In the genomic region with DNA sequence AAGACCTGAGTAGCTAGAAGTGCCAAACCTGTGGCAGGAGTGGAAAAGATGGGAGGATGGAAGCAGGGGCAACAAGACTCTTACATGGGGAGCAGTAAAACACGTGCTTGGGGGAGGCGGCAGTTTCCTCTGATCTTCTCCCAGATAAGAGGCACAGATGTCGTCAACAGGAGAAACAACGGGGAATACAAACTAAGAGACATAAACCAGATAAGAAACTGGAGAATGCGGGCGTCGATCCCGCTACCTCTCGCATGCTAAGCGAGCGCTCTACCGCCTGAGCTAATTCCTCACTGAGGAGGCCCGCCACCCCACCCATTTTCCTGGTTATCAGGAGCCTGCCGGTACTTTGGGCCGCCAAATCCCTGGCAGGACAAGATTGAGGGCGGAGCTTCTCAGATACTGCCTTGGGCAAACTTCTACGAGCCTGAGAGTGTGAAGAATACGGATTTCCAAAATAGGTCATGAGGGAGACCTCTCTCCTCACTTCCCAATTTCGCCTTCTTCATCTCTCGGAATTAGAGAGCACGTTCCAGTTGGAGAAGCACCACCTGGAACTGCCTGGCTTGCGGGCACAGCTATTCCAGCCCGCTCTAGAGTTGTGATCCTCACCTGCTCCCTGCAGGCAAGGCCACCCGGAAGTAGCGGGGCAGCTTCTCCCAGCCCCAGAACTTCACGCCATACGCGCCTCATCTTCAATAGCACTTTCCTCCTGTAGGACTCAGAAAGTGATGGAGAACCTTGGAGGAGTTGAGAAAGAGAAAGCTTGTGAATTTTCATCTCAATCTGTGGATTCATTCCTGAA, we compare ENCODE assay signal across 8 cellular contexts.
A peak's percentile ranks its signal among the peaks of the same experiment; 100 is the strongest.
DNase-seq lines count a peak whose midpoint lies in the region; ATAC-seq and TF ChIP-seq lines count a peak whose summit lies in the region.
"Not testable (repeated sequence)": the region's sequence is repeated elsewhere in the genome, so short reads cannot be mapped to it uniquely, and the experiment has no call there.

No MANE protein-coding gene starts in this region.

- H3K27ac ChIP-seq in foreskin keratinocyte: not testable (repeated sequence)

- POLR2A ChIA-PET in HEK293T (lab: Yijun Ruan, JAX); WTC11 (lab: Charles Lee): not testable (repeated sequence)

- H3K9me3 Mint-ChIP-seq in WTC11: not testable (repeated sequence)

- peak overlapping the region; percentile 26 for H3K4me3 ChIP-seq in retinal pigment epithelial cell (ENCODE audit: low read length)

- CTCF ChIA-PET in HEK293T (lab: Yijun Ruan, JAX): not testable (repeated sequence)
- CTCF ChIA-PET in WTC11 (lab: Charles Lee): interaction anchor here (0.5 kb wide), 1 partner anchor 50 kb away, joined by 3 read pairs; no protein-coding TSS in a partner anchor

- not testable (repeated sequence) for H3K4me1 ChIP-seq in foreskin keratinocyte

- H3K27ac Mint-ChIP-seq in WTC11: not testable (repeated sequence)

- ATAC-seq in WTC11 (peak; percentile 77), foreskin keratinocyte (peak; percentile 80)

- H3K4me1 Mint-ChIP-seq in WTC11: peaks cover 17% of the 10 kb centered on the region

- TF ChIP-seq CTCF in WTC11 (IDR thresholded peaks at IDR 0.05); foreskin keratinocyte (conservative IDR thresholded peaks at IDR 0.05); retinal pigment epithelial cell (conservative IDR thresholded peaks at IDR 0.05; ENCODE audit: low read depth, low read length): not testable (repeated sequence)

- peak; percentile 65 for DNase-seq in EL
- DNase-seq in HEK293T (ENCODE audit: extremely low spot score): peak; percentile 8
- peak; percentile 13 to 19 for DNase-seq in NCI-H524 (lab: John Stamatoyannopoulos, UW)
- DNase-seq in WTC11 (ENCODE audit: low spot score): peak; percentile 90
- DNase-seq in ecto neural progenitor cell (ENCODE audit: low spot score): peak; percentile 52
- DNase-seq in foreskin keratinocyte: peak; percentile 49 to 68
- DNase-seq in iris pigment epithelial cell (ENCODE audit: low read depth): peak; percentile 60
- DNase-seq in retinal pigment epithelial cell (ENCODE audit: low read depth): not testable (repeated sequence)

- peaks cover 67% of the 10 kb centered on the region for H3K27me3 Mint-ChIP-seq in WTC11 (ENCODE audit: low read depth)

- peaks cover 51% of the 10 kb centered on the region for H3K27me3 ChIP-seq in foreskin keratinocyte

- H3K36me3 Mint-ChIP-seq in WTC11: not testable (repeated sequence)

- peak overlapping the region; percentile 93 for H3K4me3 Mint-ChIP-seq in WTC11

TF ChIP-seq in HEK293T, 16 proteins besides CTCF, POLR2A, EP300 and RAD21:
- TF ChIP-seq L3MBTL2 (conservative IDR thresholded peaks at IDR 0.05): 0 out of 2 replicates have a peak, but pooled peaks have one; percentile 32
TF ChIP-seq in HEK293T: peak in this region for 1; not testable (repeated sequence) for 15.

TF ChIP-seq in WTC11, 78 proteins besides CTCF, POLR2A, EP300 and RAD21:
- peak; percentile 43; the same call in 1 of the 2 replicates for TF ChIP-seq ETV6 (CRISPR knock-in tag; IDR thresholded peaks at IDR 0.05)
- TF ChIP-seq, protein P1, sequence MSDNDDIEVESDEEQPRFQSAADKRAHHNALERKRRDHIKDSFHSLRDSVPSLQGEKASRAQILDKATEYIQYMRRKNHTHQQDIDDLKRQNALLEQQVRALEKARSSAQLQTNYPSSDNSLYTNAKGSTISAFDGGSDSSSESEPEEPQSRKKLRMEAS (CRISPR knock-in tag; IDR thresholded peaks at IDR 0.05): peak; percentile 24; the same call in 1 of the 2 replicates
TF ChIP-seq in WTC11: peak in this region for 2; not testable (repeated sequence) for 76.
